ENCODE assay signal across 9 cellular contexts in genomic region chr6:3825331-3825831, GRCh38. TPM values are rescaled to one million over a fixed set of nuclear protein-coding genes. Genes with fewer than 3 reads are reported as not detected.
DNase-seq lines count a peak whose midpoint lies in the region; ATAC-seq and TF ChIP-seq lines count a peak whose summit lies in the region.
"Had no signal": no experiment of that assay in that cellular context is flagged by ENCODE, and none has a peak within 500 bp of the region (broad histone marks: within the 10 kb centered on the region; RNA-seq: fewer than 3 reads in every experiment).

No MANE protein-coding gene starts in this region.

- DNase-seq in A172 (ENCODE audit: low spot score) (peak; percentile 87), Peyer's patch (peak in 1 of 3 donors; percentile 51), fibroblast of gingiva (ENCODE audit: low read depth) (peak; percentile 66), myocyte (ENCODE audit: low read depth) (peak; percentile 73), NK-92 (lab: John Stamatoyannopoulos, UW; ENCODE audit: unreplicated experiment) (no peak), left colon (no peak)
- no peak for DNase-seq in stimulated activated CD4-positive, alpha-beta T cell treated with anti-CD3 and anti-CD28 coated beads, Interleukin-2, amount 100 ng/mL, for 24 hours
- DNase-seq: activated CD4-positive, alpha-beta T cell treated with anti-CD3 and anti-CD28 coated beads for 4 hours had no signal

- TF ChIP-seq POLR2A in Peyer's patch (IDR thresholded peaks at IDR 0.05), result no peak

- no peaks in the 10 kb centered on the region for H3K27me3 ChIP-seq in Peyer's patch

- peaks cover 0 to 18% (median 0%) of the 10 kb centered on the region in 4 donors for H3K4me1 ChIP-seq in Peyer's patch

- ATAC-seq in left colon (no peak), HG03159 (IDR thresholded peaks at IDR 0.05; ENCODE audit: unreplicated experiment) (no peak)

- no peaks in the 10 kb centered on the region for H3K9me3 ChIP-seq in Peyer's patch

- no peak overlapping the region for H3K4me3 ChIP-seq in Peyer's patch

- intact Hi-C loops in left colon (cut with DNase I, micrococcal nuclease), result no loop called here

- H3K27ac ChIP-seq in Peyer's patch, result peak overlapping the region; percentile 52 to 85 (median 70)

- no peak for TF ChIP-seq CTCF in Peyer's patch (IDR thresholded peaks at IDR 0.05)

- H3K36me3 ChIP-seq in Peyer's patch, result no peaks in the 10 kb centered on the region

RNA-seq across cellular contexts. Expression of gene FAM50B, which starts 23.8 kb away (rescaled TPM):
- 5.0 and 5.8 TPM in 2 replicates for total RNA-seq in A172 (2014; rRNA removed; shearing (Covaris generic))
- total RNA-seq in Peyer's patch (10 to 100 TPM in 1 of 4 donors, 1 to 10 TPM in 3; 3.3 to 10.7 (median 4.7) TPM), myocyte (6.8 and 7.2 TPM in 2 replicates), left colon (1 to 10 TPM; 2.7 to 5.1 TPM)
- 10.8 TPM for polyA plus RNA-seq in myocyte (2012)

Comparison
In these comparisons a context has a peak if more than half of its experiments do, and no peak if none do; other contexts are left out.
1. DNase-seq: peak in A172 (single experiment), fibroblast of gingiva (single experiment) and myocyte (single experiment); none in NK-92 (single experiment), left colon (0 of 2) and stimulated activated CD4-positive, alpha-beta T cell treated with anti-CD3 and anti-CD28 coated beads, Interleukin-2, amount 100 ng/mL, for 24 hours (0 of 2).